In genomic region chr17:9185688-9186289, GRCh38 we compare ENCODE assay signal across 14 cellular contexts.
"Had no signal": no experiment of that assay in that cellular context is flagged by ENCODE, and none has a peak within 500 bp of the region (broad histone marks: within the 10 kb centered on the region; RNA-seq: fewer than 3 reads in every experiment).

No MANE protein-coding gene starts in this region.

- DNase-seq: activated CD4-positive, alpha-beta memory T cell treated with anti-CD3 and anti-CD28 coated beads, Interleukin-2, amount 10 ng/mL, durations not matched to agents 7 days and 5 days; activated naive CD4-positive, alpha-beta T cell; aorta; dorsolateral prefrontal cortex; foreskin keratinocyte; heart right ventricle; nephron progenitor cell; stimulated activated CD4-positive, alpha-beta T cell treated with anti-CD3 and anti-CD28 coated beads, Interleukin-12 subunit alpha, Interleukin-12 subunit beta, amount 100 ng/mL, for 4 hours; stimulated activated CD4-positive, alpha-beta T cell treated with anti-CD3 and anti-CD28 coated beads, Interleukin-2, amount 100 ng/mL, for 48 hours; stimulated activated CD8-positive, alpha-beta memory T cell treated with anti-CD3 and anti-CD28 coated beads, Interleukin-4, amount 100 ng/mL, for 48 hours had no signal

- H3K36me3 Mint-ChIP-seq: memory B cell had no signal

- H3K27ac ChIP-seq: dorsolateral prefrontal cortex, foreskin keratinocyte, heart right ventricle, left lung, thoracic aorta had no signal

- H3K4me3 Mint-ChIP-seq: activated CD4-positive, alpha-beta memory T cell treated with anti-CD3 and anti-CD28 coated beads, Interleukin-2, amount 10 ng/mL, durations not matched to agents 7 days and 5 days; memory B cell; nephron progenitor cell; stimulated activated naive CD8-positive, alpha-beta T cell treated with anti-CD3 and anti-CD28 coated beads, Interleukin-15, Interleukin-2, amounts not matched to agents 100 ng/mL and 50 ng/mL, for 24 hours had no signal

- H3K36me3 ChIP-seq: heart right ventricle, left lung had no signal

- H3K9me3 ChIP-seq: heart right ventricle, left lung, thoracic aorta had no signal

- H3K27me3 Mint-ChIP-seq: stimulated activated naive CD8-positive, alpha-beta T cell treated with anti-CD3 and anti-CD28 coated beads, Interleukin-15, Interleukin-2, amounts not matched to agents 100 ng/mL and 50 ng/mL, for 24 hours had no signal

- ATAC-seq: foreskin keratinocyte, heart right ventricle, left lung had no signal

- H3K9me3 Mint-ChIP-seq: activated CD4-positive, alpha-beta memory T cell treated with anti-CD3 and anti-CD28 coated beads, Interleukin-2, amount 10 ng/mL, durations not matched to agents 7 days and 5 days; memory B cell; nephron progenitor cell; stimulated activated naive CD8-positive, alpha-beta T cell treated with anti-CD3 and anti-CD28 coated beads, Interleukin-15, Interleukin-2, amounts not matched to agents 100 ng/mL and 50 ng/mL, for 24 hours had no signal

- H3K27ac Mint-ChIP-seq: activated CD4-positive, alpha-beta memory T cell treated with anti-CD3 and anti-CD28 coated beads, Interleukin-2, amount 10 ng/mL, durations not matched to agents 7 days and 5 days; memory B cell; nephron progenitor cell; stimulated activated naive CD8-positive, alpha-beta T cell treated with anti-CD3 and anti-CD28 coated beads, Interleukin-15, Interleukin-2, amounts not matched to agents 100 ng/mL and 50 ng/mL, for 24 hours had no signal

- H3K4me1 Mint-ChIP-seq: memory B cell had no signal

- H3K4me1 ChIP-seq: foreskin keratinocyte, heart right ventricle, left lung had no signal

- H3K4me3 ChIP-seq: dorsolateral prefrontal cortex, heart right ventricle, left lung, thoracic aorta had no signal
